9 cellular contexts compared by ENCODE assay signal in the genomic region with DNA sequence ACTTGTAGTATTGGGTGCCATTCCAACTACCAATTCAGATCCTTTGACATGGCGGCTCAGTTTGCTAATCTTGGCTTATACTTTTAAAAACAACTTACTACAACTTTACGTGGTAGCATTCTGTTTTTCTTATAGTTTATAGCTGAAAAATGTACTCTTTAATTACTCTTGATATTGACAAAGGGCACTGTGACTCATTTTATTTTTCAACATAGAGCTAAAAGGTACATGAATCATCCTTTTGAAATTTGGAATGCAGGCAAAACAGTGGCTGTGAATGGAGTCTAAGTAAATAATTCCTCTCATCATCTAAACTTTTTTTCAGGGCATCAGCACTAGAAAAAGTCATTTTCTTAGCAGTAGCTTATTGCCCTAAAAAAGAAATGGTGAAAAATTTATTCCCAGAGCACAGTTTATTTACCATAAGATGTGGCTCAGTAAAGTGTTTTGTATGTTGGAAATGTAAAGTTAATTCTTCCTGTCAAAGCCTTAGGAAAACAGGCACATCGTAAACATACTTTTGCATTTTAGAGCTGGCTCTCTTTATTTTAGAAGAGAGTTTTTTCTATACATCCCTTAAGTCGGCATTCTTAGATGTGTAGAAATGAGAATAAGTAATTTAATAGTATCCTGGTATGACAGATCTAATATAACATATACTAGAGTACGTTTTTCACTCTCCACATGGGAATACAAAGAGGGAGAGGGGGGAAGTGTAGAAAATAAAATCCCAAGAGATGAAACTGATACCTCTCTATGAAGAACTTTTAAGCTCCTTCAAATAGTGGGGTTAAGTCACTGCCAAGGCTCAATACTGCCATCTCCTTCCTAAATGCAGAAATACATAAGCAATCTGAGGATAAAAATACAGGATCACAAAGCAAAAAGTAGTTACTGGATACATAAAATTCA. TPM values are rescaled to one million over a fixed set of nuclear protein-coding genes. Genes with fewer than 3 reads are reported as not detected.
DNase-seq lines count a peak whose midpoint lies in the region; ATAC-seq and TF ChIP-seq lines count a peak whose summit lies in the region.
"Had no signal": no experiment of that assay in that cellular context is flagged by ENCODE, and none has a peak within 500 bp of the region (broad histone marks: within the 10 kb centered on the region; RNA-seq: fewer than 3 reads in every experiment).

No MANE protein-coding gene starts in this region.

- DNase-seq in AG04449 (ENCODE audit: low read depth, low spot score) = no peak
- peak; percentile 36 for DNase-seq in HFF-Myc (ENCODE audit: extremely low read depth, low read depth)
- peak; percentile 35 for DNase-seq in RPMI7951 (ENCODE audit: low read depth)
- DNase-seq in fibroblast of the conjunctiva (ENCODE audit: low read depth) = peak; percentile 61
- DNase-seq in natural killer cell = no peak
- no peak for DNase-seq in activated CD4-positive, CD25-positive, alpha-beta regulatory T cell treated with anti-CD3 and anti-CD28 coated beads, Interleukin-2, amount 50 U/mL, for 72 hours
- DNase-seq in SHP77 (lab: John Stamatoyannopoulos, UW) = no peak
- no peak for DNase-seq in NCI-H345 (lab: John Stamatoyannopoulos, UW)

- H3K27me3 Mint-ChIP-seq in natural killer cell (ENCODE audit: low read depth in 2 of 2) = no peaks in the 10 kb centered on the region
- H3K27me3 Mint-ChIP-seq: natural killer cell treated with Interleukin-12 subunit alpha and Interleukin-12 subunit beta and Interleukin-15 and Interleukin-18, amount 100 ng/mL, for 72 hours had no signal

- no peaks in the 10 kb centered on the region for H3K4me1 Mint-ChIP-seq in natural killer cell

- H3K4me3 ChIP-seq in AG04449 (ENCODE audit: low read depth, low read length) (no peak overlapping the region), HFF-Myc (replicated peaks; ENCODE audit: low read depth, low read length) (no peak overlapping the region)

- H3K9me3 Mint-ChIP-seq in natural killer cell = peaks cover 3 to 5% of the 10 kb centered on the region in 2 donors
- H3K9me3 Mint-ChIP-seq: natural killer cell treated with Interleukin-12 subunit alpha and Interleukin-12 subunit beta and Interleukin-15 and Interleukin-18, amount 100 ng/mL, for 72 hours had no signal

- TF ChIP-seq CTCF in AG04449 (IDR thresholded peaks at IDR 0.05; ENCODE audit: insufficient read depth, low read length, missing control alignments) (peak; percentile 55), HFF-Myc (IDR thresholded peaks at IDR 0.05; ENCODE audit: low read depth, low read length, missing control alignments) (peak; percentile 43), natural killer cell (IDR thresholded peaks at IDR 0.05) (no peak)

- H3K27ac Mint-ChIP-seq in natural killer cell = no peak overlapping the region
- H3K27ac Mint-ChIP-seq: natural killer cell treated with Interleukin-12 subunit alpha and Interleukin-12 subunit beta and Interleukin-15 and Interleukin-18, amount 100 ng/mL, for 72 hours had no signal

- no peaks in the 10 kb centered on the region for H3K36me3 Mint-ChIP-seq in natural killer cell
- H3K36me3 Mint-ChIP-seq: natural killer cell treated with Interleukin-12 subunit alpha and Interleukin-12 subunit beta and Interleukin-15 and Interleukin-18, amount 100 ng/mL, for 72 hours had no signal

- POLR2A ChIA-PET in AG04449 (lab: Yijun Ruan, JAX) = interaction anchor here (0.7 kb wide), 1 partner anchor 82 kb away, joined by 4 read pairs; no protein-coding TSS in a partner anchor

- no peak overlapping the region for H3K4me3 Mint-ChIP-seq in natural killer cell
- H3K4me3 Mint-ChIP-seq: natural killer cell treated with Interleukin-12 subunit alpha and Interleukin-12 subunit beta and Interleukin-15 and Interleukin-18, amount 100 ng/mL, for 72 hours had no signal

- ATAC-seq in natural killer cell = no peak
- ATAC-seq: natural killer cell treated with Interleukin-12 subunit alpha and Interleukin-12 subunit beta and Interleukin-15 and Interleukin-18, amount 100 ng/mL, for 72 hours had no signal

- intact Hi-C loops in natural killer cell (cut with micrococcal nuclease) = no loop called here

- CTCF ChIA-PET in AG04449 (lab: Yijun Ruan, JAX) = interaction anchor here (0.6 to 4.6 kb wide), 26 partner anchors 8 to 564 kb away, joined by 3 to 38 read pairs (median 5); no protein-coding TSS in a partner anchor

RNA-seq across cellular contexts. Expression of a gene that starts 55.2 kb away (rescaled TPM):
- total RNA-seq in RPMI7951 (2014; rRNA removed; shearing (Covaris generic)) = 0.68 and 0.84 TPM in 2 replicates
- total RNA-seq in natural killer cell = not detected
- total RNA-seq: natural killer cell treated with Interleukin-12 subunit alpha and Interleukin-12 subunit beta and Interleukin-15 and Interleukin-18, amount 100 ng/mL, for 72 hours had no signal

Comparison
In these comparisons a context has a peak if more than half of its experiments do, and no peak if none do; other contexts are left out.
1. DNase-seq: peak in HFF-Myc (single experiment), RPMI7951 (single experiment) and fibroblast of the conjunctiva (single experiment); none in AG04449 (single experiment), natural killer cell (single experiment), activated CD4-positive, CD25-positive, alpha-beta regulatory T cell treated with anti-CD3 and anti-CD28 coated beads, Interleukin-2, amount 50 U/mL, for 72 hours (single experiment), SHP77 (0 of 2) and NCI-H345 (single experiment).